In genomic region chr12:34339922-34340321, GRCh38 we compare ENCODE assay signal across 36 cellular contexts.
"Had no signal": no experiment of that assay in that cellular context is flagged by ENCODE, and none has a peak within 500 bp of the region (broad histone marks: within the 10 kb centered on the region; RNA-seq: fewer than 3 reads in every experiment).

No MANE protein-coding gene starts in this region.

- H3K27ac ChIP-seq: brain microvascular endothelial cell, epithelial cell of prostate, esophagus squamous epithelium, gastroesophageal sphincter, heart right ventricle, WERI-Rb-1 had no signal

- H3K36me3 ChIP-seq: brain microvascular endothelial cell, esophagus squamous epithelium, gastroesophageal sphincter, heart right ventricle, WERI-Rb-1 had no signal

- H3K4me3 Mint-ChIP-seq: activated B cell treated with CpG ODN at 0.5 μM for 24 hours; activated CD8-positive, alpha-beta T cell treated with anti-CD3 and anti-CD28 coated beads for 36 hours; activated naive CD4-positive, alpha-beta T cell treated with anti-CD3 and anti-CD28 coated beads for 36 hours; activated naive CD4-positive, alpha-beta T cell treated with anti-CD3 and anti-CD28 coated beads, Interleukin-2, amount 50 U/mL, for 24 hours; activated naive CD8-positive, alpha-beta T cell treated with anti-CD3 and anti-CD28 coated beads, Interleukin-2, amount 10 ng/mL, durations not matched to agents 7 days and 5 days; activated T-helper 1 cell treated with anti-CD3 and anti-CD28 coated beads, Interleukin-12 subunit alpha, Interleukin-12 subunit beta, Interleukin-2, Interleukin-4 antibody, amounts not matched to agents 30 ng/mL and 10 ng/mL and 1 ng/mL, durations not matched to agents 14 hours and 24 hours and 36 hours; T-helper 17 cell; T-helper 2 cell treated with Interferon-gamma antibody and Interleukin-4, amounts not matched to agents 5 μg/mL and 100 μg/mL, for 36 hours had no signal

- H3K4me1 Mint-ChIP-seq: activated B cell treated with CpG ODN at 0.5 μM for 24 hours; activated naive CD4-positive, alpha-beta T cell treated with anti-CD3 and anti-CD28 coated beads, Interleukin-2, amount 50 U/mL, for 24 hours; activated naive CD8-positive, alpha-beta T cell treated with anti-CD3 and anti-CD28 coated beads, Interleukin-2, amount 10 ng/mL, durations not matched to agents 7 days and 5 days; T-helper 17 cell had no signal

- ATAC-seq: activated CD4-positive, CD25-positive, alpha-beta regulatory T cell treated with anti-CD3 and anti-CD28 coated beads, Interleukin-2, amount 50 U/mL, for 24 hours; activated CD8-positive, alpha-beta T cell treated with anti-CD3 and anti-CD28 coated beads for 36 hours; gastroesophageal sphincter; heart right ventricle; T-helper 17 cell had no signal

- H3K27ac Mint-ChIP-seq: activated B cell treated with CpG ODN at 0.5 μM for 24 hours; activated CD8-positive, alpha-beta T cell treated with anti-CD3 and anti-CD28 coated beads for 36 hours; activated naive CD4-positive, alpha-beta T cell treated with anti-CD3 and anti-CD28 coated beads for 36 hours; activated naive CD4-positive, alpha-beta T cell treated with anti-CD3 and anti-CD28 coated beads, Interleukin-2, amount 50 U/mL, for 24 hours; activated naive CD8-positive, alpha-beta T cell treated with anti-CD3 and anti-CD28 coated beads, Interleukin-2, amount 10 ng/mL, durations not matched to agents 7 days and 5 days; activated T-helper 1 cell treated with anti-CD3 and anti-CD28 coated beads, Interleukin-12 subunit alpha, Interleukin-12 subunit beta, Interleukin-2, Interleukin-4 antibody, amounts not matched to agents 30 ng/mL and 10 ng/mL and 1 ng/mL, durations not matched to agents 14 hours and 24 hours and 36 hours; activated T-helper 2 cell treated with anti-CD3 and anti-CD28 coated beads, Interferon-gamma antibody, Interleukin-2, Interleukin-4, amounts not matched to agents 10 μg/mL and 5 μg/mL and 100 μg/mL, durations not matched to agents 14 hours and 24 hours and 36 hours; T-helper 17 cell; T-helper 2 cell treated with Interferon-gamma antibody and Interleukin-4, amounts not matched to agents 5 μg/mL and 100 μg/mL, for 36 hours had no signal

- H3K4me3 ChIP-seq: esophagus squamous epithelium, gastroesophageal sphincter, heart right ventricle had no signal

- H3K27me3 Mint-ChIP-seq: activated B cell treated with CpG ODN at 0.5 μM for 24 hours; activated CD8-positive, alpha-beta T cell treated with anti-CD3 and anti-CD28 coated beads for 36 hours; activated naive CD4-positive, alpha-beta T cell treated with anti-CD3 and anti-CD28 coated beads, Interleukin-2, amount 50 U/mL, for 24 hours; activated naive CD8-positive, alpha-beta T cell treated with anti-CD3 and anti-CD28 coated beads, Interleukin-2, amount 10 ng/mL, durations not matched to agents 7 days and 5 days; T-helper 17 cell had no signal

- H3K4me1 ChIP-seq: esophagus squamous epithelium, gastroesophageal sphincter, heart right ventricle had no signal

- DNase-seq: activated B cell treated with CpG ODN at 0.5 μM for 24 hours; activated CD4-positive, alpha-beta T cell treated with anti-CD3 and anti-CD28 coated beads for 48 hours; activated CD4-positive, alpha-beta T cell treated with anti-CD3 and anti-CD28 coated beads, Interleukin-2, amount 50 U/mL, for 1 hour; activated CD4-positive, alpha-beta T cell treated with anti-CD3 and anti-CD28 coated beads, Interleukin-2, amount 50 U/mL, for 48 hours; activated CD8-positive, alpha-beta memory T cell treated with anti-CD3 and anti-CD28 coated beads for 24 hours; activated CD8-positive, alpha-beta memory T cell treated with anti-CD3 and anti-CD28 coated beads, Interleukin-2, amount 50 U/mL, for 4 hours; activated CD8-positive, alpha-beta T cell treated with anti-CD3 and anti-CD28 coated beads for 36 hours; activated effector memory CD4-positive, alpha-beta T cell treated with anti-CD3 and anti-CD28 coated beads, Interleukin-2, amount 50 U/mL, for 16 hours; activated naive CD4-positive, alpha-beta T cell treated with anti-CD3 and anti-CD28 coated beads for 36 hours; activated naive CD8-positive, alpha-beta T cell treated with anti-CD3 and anti-CD28 coated beads, Interleukin-2, amount 10 ng/mL, durations not matched to agents 7 days and 5 days; activated T-cell treated with anti-CD3 and anti-CD28 coated beads, Interleukin-2, amount 50 U/mL, for 1 hour; activated T-cell treated with anti-CD3 and anti-CD28 coated beads, Interleukin-2, amount 50 U/mL, for 48 hours; anterior cingulate cortex; brain microvascular endothelial cell; cortex of kidney; dermis blood vessel endothelial cell; effector CD4-positive, alpha-beta T cell; esophagus squamous epithelium; foreskin melanocyte; heart right ventricle; T-helper 1 cell; T-helper 17 cell; T1000; WERI-Rb-1 had no signal

- H3K36me3 Mint-ChIP-seq: activated naive CD4-positive, alpha-beta T cell treated with anti-CD3 and anti-CD28 coated beads, Interleukin-2, amount 50 U/mL, for 24 hours; activated naive CD8-positive, alpha-beta T cell treated with anti-CD3 and anti-CD28 coated beads, Interleukin-2, amount 10 ng/mL, durations not matched to agents 7 days and 5 days had no signal

- H3K27me3 ChIP-seq: brain microvascular endothelial cell, esophagus squamous epithelium had no signal

- H3K9me3 Mint-ChIP-seq: activated B cell treated with CpG ODN at 0.5 μM for 24 hours; activated naive CD4-positive, alpha-beta T cell treated with anti-CD3 and anti-CD28 coated beads, Interleukin-2, amount 50 U/mL, for 24 hours; activated naive CD8-positive, alpha-beta T cell treated with anti-CD3 and anti-CD28 coated beads, Interleukin-2, amount 10 ng/mL, durations not matched to agents 7 days and 5 days had no signal

- FAIRE-seq: astrocyte, bronchial epithelial cell, colon, endometrium, endothelial cell of umbilical vein had no signal
